In the genomic region with DNA sequence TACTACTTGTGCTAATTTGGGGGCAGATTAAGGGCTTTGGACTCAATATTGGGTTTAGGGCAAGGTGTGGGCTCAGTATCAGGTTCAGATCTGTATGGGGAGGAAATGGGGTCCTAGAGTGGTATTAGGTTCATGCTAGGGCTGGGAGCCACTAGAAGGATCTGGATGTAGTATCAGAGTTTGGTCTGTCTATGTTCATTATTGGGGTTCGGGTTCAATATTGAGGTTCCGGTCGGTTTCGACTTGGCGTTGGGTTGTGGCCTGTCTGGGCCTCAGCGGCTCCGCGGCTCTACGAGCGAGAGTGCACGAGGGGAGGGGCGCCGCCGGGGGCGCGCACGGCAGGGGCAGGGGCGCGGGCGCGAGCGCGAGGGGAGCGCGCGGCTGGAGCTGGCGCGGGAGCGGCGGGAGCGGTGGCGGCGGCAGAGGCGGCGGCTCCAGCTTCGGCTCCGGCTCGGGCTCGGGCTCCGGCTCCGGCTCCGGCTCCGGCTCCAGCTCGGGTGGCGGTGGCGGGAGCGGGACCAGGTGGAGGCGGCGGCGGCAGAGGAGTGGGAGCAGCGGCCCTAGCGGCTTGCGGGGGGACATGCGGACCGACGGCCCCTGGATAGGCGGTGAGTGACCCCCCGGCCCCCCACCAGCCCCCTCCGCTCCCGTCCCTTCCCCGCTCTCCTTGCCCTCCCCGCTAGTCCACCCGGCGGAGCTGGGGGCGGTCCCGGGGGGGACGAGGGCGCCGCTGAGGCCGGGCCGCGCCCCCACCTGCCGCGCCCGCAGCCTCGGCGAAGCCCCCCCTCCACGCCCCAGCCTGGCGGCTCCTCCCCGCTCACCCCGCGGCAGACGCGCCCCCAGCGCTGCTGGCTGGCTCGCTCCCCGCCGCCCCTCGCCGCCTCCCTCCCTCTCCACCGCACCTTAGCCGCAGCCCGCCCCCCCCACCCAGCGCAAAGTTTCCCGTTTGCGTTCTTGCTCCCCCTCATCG, we compare ENCODE assay signal across 8 cellular contexts. TPM values are rescaled to one million over a fixed set of nuclear protein-coding genes. Genes with fewer than 3 reads are reported as not detected.
DNase-seq lines count a peak whose midpoint lies in the region; ATAC-seq, FAIRE-seq and TF ChIP-seq lines count a peak whose summit lies in the region.

A gene (plus strand): TSS at position 401 of the 970 bp plus-strand sequence. CDS start 14,193 bp downstream, outside the sequence.

- no peaks in the 10 kb centered on the region for H3K4me1 ChIP-seq in small intestine (ENCODE audit: control insufficient read depth in 2 of 2, insufficient read depth in 1 of 2, low read depth in 1 of 2, low read length in 1 of 2)

- no peak within 1 kb of the TSS for H3K9ac ChIP-seq in SU-DHL-6 (ENCODE audit: low read length)

- H4K20me1 ChIP-seq in SU-DHL-6 (ENCODE audit: low read depth, low read length): no peaks in the 10 kb centered on the region; the same call in 1 of the 2 replicates

- ATAC-seq in GM21576 (IDR thresholded peaks at IDR 0.05; ENCODE audit: unreplicated experiment): no peak

- peak; percentile 40 for DNase-seq in Caki2 (ENCODE audit: low read depth)
- DNase-seq in kidney epithelial cell (ENCODE audit: low read depth): no peak
- DNase-seq in small intestine: peak; percentile 74
- no peak for DNase-seq in globus pallidus (ENCODE audit: low spot score)

- no peaks in the 10 kb centered on the region for H3K9me2 ChIP-seq in SU-DHL-6 (replicated peaks; ENCODE audit: insufficient read depth, low read length)

- FAIRE-seq in small intestine (lab: Jason Lieb, UNC): no peak

- peak; percentile 51; the same call in 1 of the 2 replicates for TF ChIP-seq EP300 in Ishikawa (IDR thresholded peaks at IDR 0.05; ENCODE audit: borderline replicate concordance)

- peak within 1 kb of the TSS; percentile 25 for H3K4me2 ChIP-seq in SU-DHL-6 (ENCODE audit: low read depth, low read length, poor library complexity, severe bottlenecking)

- 0 to 1% (median 1%) methylated on average over 36 to 97 of the region's 97 CpGs for WGBS in small intestine, 3 donors

- no peak for TF ChIP-seq CTCF in SU-DHL-6 (IDR thresholded peaks at IDR 0.05; ENCODE audit: insufficient read depth, low read length, poor library complexity, severe bottlenecking)
- TF ChIP-seq CTCF in kidney epithelial cell (IDR thresholded peaks at IDR 0.05; ENCODE audit: insufficient read depth, low read length, poor library complexity, severe bottlenecking): no peak

- no peaks in the 10 kb centered on the region for H3F3A ChIP-seq in SU-DHL-6 (ENCODE audit: insufficient read depth)

- H3K36me3 ChIP-seq in SU-DHL-6 (ENCODE audit: low read length): no peaks in the 10 kb centered on the region
- H3K36me3 ChIP-seq in kidney epithelial cell (ENCODE audit: control insufficient read depth, insufficient read depth, low read length): no peaks in the 10 kb centered on the region
- no peaks in the 10 kb centered on the region for H3K36me3 ChIP-seq in small intestine (ENCODE audit: control insufficient read depth in 2 of 2, insufficient read depth in 2 of 2, low read length in 2 of 2)

- H3K27ac ChIP-seq in SU-DHL-6 (ENCODE audit: low read depth, low read length) (no peak within 1 kb of the TSS), cingulate gyrus (ENCODE audit: low read depth, low read length) (peak within 1 kb of the TSS; percentile 85), small intestine (ENCODE audit: low read depth in 1 of 2, low read length in 1 of 2) (peak within 1 kb of the TSS; percentile 57 to 68)

- TF ChIP-seq RAD21 in Ishikawa (IDR thresholded peaks at IDR 0.05; ENCODE audit: low read depth): no peak; the same call in 1 of the 2 replicates

- H3K79me2 ChIP-seq in SU-DHL-6 (ENCODE audit: insufficient read depth, low read length): no peaks in the 10 kb centered on the region

- H3K4me3 ChIP-seq in SU-DHL-6 (ENCODE audit: insufficient read depth, low read length, poor library complexity, severe bottlenecking): no peak within 1 kb of the TSS
- peak within 1 kb of the TSS; percentile 84 for H3K4me3 ChIP-seq in kidney epithelial cell (ENCODE audit: low read depth, low read length)
- peak within 1 kb of the TSS; percentile 48 to 80 for H3K4me3 ChIP-seq in small intestine (ENCODE audit: low read depth in 1 of 2, low read length in 2 of 2)

- H3K27me3 ChIP-seq in SU-DHL-6 (ENCODE audit: low read length): no peaks in the 10 kb centered on the region
- no peaks in the 10 kb centered on the region for H3K27me3 ChIP-seq in kidney epithelial cell (ENCODE audit: control insufficient read depth, insufficient read depth, low read length)
- H3K27me3 ChIP-seq in small intestine (ENCODE audit: control insufficient read depth in 2 of 2, insufficient read depth in 2 of 2, low read length in 2 of 2): no peaks in the 10 kb centered on the region

- in situ Hi-C loops in Caki2 (cut with HindIII; ENCODE audit: low pct_unique_long_range_greater_than_20kb, low sequenced_read_pairs): no loop called here

- no peak within 1 kb of the TSS for H2AFZ ChIP-seq in SU-DHL-6 (ENCODE audit: low read depth, low read length, severe bottlenecking)

- H3K9me3 ChIP-seq in SU-DHL-6 (ENCODE audit: insufficient read depth, low read length): no peaks in the 10 kb centered on the region
- no peaks in the 10 kb centered on the region for H3K9me3 ChIP-seq in small intestine (ENCODE audit: control insufficient read depth, low read depth)

TF ChIP-seq in Ishikawa, 13 proteins besides CTCF, POLR2A, EP300 and RAD21:
- TF ChIP-seq TAF1 (IDR thresholded peaks at IDR 0.05; ENCODE audit: low read depth): peak; percentile 43; the same call in 1 of the 2 replicates
- no peak for TF ChIP-seq CEBPB (IDR thresholded peaks at IDR 0.05)
- TF ChIP-seq, protein P1, sequence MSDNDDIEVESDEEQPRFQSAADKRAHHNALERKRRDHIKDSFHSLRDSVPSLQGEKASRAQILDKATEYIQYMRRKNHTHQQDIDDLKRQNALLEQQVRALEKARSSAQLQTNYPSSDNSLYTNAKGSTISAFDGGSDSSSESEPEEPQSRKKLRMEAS (IDR thresholded peaks at IDR 0.05): peak; percentile 22; the same call in 1 of the 2 replicates
- TF ChIP-seq YY1 (IDR thresholded peaks at IDR 0.05; ENCODE audit: low read depth): no peak

RNA-seq across cellular contexts. Expression of the gene that starts here (rescaled TPM):
- 74.1 and 105 TPM in 2 replicates for total RNA-seq in Caki2 (2014; rRNA removed; shearing (Covaris generic); ENCODE audit: low replicate concordance)
- total RNA-seq in kidney epithelial cell: 297 and 346 TPM in 2 replicates
- 10 to 100 TPM; 77.0 to 87.4 (median 78.9) TPM for polyA plus RNA-seq in small intestine

Comparison
In these comparisons a context has a peak if more than half of its experiments do, and no peak if none do; other contexts are left out.
1. DNase-seq: peak in Caki2 (single experiment) and small intestine (single experiment); none in kidney epithelial cell (single experiment) and globus pallidus (single experiment).